ENCODE assay signal across 11 cellular contexts in genomic region chr5:142320427-142320732, GRCh38. TPM values are rescaled to one million over a fixed set of nuclear protein-coding genes. Genes with fewer than 3 reads are reported as not detected.
DNase-seq lines count a peak whose midpoint lies in the region; ATAC-seq and TF ChIP-seq lines count a peak whose summit lies in the region.
"Had no signal": no experiment of that assay in that cellular context is flagged by ENCODE, and none has a peak within 500 bp of the region (broad histone marks: within the 10 kb centered on the region; RNA-seq: fewer than 3 reads in every experiment).

No MANE protein-coding gene starts in this region.

- H3K4me1 Mint-ChIP-seq in neural crest cell = peaks cover 88% of the 10 kb centered on the region
- peaks cover 39% of the 10 kb centered on the region for H3K4me1 Mint-ChIP-seq in activated naive CD8-positive, alpha-beta T cell treated with anti-CD3 and anti-CD28 coated beads, Interleukin-2, amount 50 U/mL, for 24 hours

- in situ Hi-C loops in Panc1 (cut with HindIII; ENCODE audit: low pct_unique_long_range_greater_than_20kb, low sequenced_read_pairs) = no loop called here

- TF ChIP-seq CTCF in BE2C (IDR thresholded peaks at IDR 0.05; ENCODE audit: low read depth, low read length) = no peak
- no peak for TF ChIP-seq CTCF in Panc1 (IDR thresholded peaks at IDR 0.05)
- TF ChIP-seq CTCF in neural crest cell (conservative IDR thresholded peaks at IDR 0.05) = no peak

- H3K27me3 Mint-ChIP-seq in neural crest cell (ENCODE audit: low read depth) = peaks cover 2% of the 10 kb centered on the region
- H3K27me3 Mint-ChIP-seq in activated naive CD8-positive, alpha-beta T cell treated with anti-CD3 and anti-CD28 coated beads, Interleukin-2, amount 50 U/mL, for 24 hours = peaks cover 50% of the 10 kb centered on the region

- intact Hi-C loops in Panc1 (cut with micrococcal nuclease; ENCODE audit: unreplicated experiment) = loop anchor here (5.0 kb wide), 1 partner anchor 153 kb away; no protein-coding TSS in a partner anchor

- no peak for DNase-seq in BE2C
- DNase-seq in Panc1 (ENCODE audit: low read depth, low spot score) = no peak
- peak; percentile 15 for DNase-seq in fibroblast of peridontal ligament (ENCODE audit: extremely low read depth)
- no peak for DNase-seq in neural crest cell (ENCODE audit: low read depth, low spot score)
- no peak for DNase-seq in NCI-H187 treated with DMSO at 0.1 percent for 48 hours (lab: John Stamatoyannopoulos, UW)
- DNase-seq in stimulated activated CD4-positive, alpha-beta T cell treated with anti-CD3 and anti-CD28 coated beads, Interleukin-15, amount 100 ng/mL, for 24 hours = no peak
- no peak for DNase-seq in NCI-H510A treated with DMSO at 0.1 percent for 48 hours (lab: John Stamatoyannopoulos, UW)
- no peak for DNase-seq in activated naive CD8-positive, alpha-beta T cell treated with anti-CD3 and anti-CD28 coated beads, Interleukin-2, amount 50 U/mL, for 24 hours
- DNase-seq: activated naive CD4-positive, alpha-beta T cell; foreskin melanocyte; stimulated activated CD8-positive, alpha-beta memory T cell treated with anti-CD3 and anti-CD28 coated beads, Interleukin-4, amount 100 ng/mL, for 48 hours had no signal

- CTCF ChIA-PET in Panc1 (lab: Charles Lee) = no interaction called here

- H3K36me3 ChIP-seq in BE2C (peaks cover 25% of the 10 kb centered on the region), Panc1 (ENCODE audit: control insufficient read depth, insufficient read depth, low read length) (peaks cover 15% of the 10 kb centered on the region)

- no peak for ATAC-seq in Panc1
- ATAC-seq in activated naive CD8-positive, alpha-beta T cell treated with anti-CD3 and anti-CD28 coated beads, Interleukin-2, amount 50 U/mL, for 24 hours = no peak

- H3K4me3 Mint-ChIP-seq in neural crest cell = peak overlapping the region; percentile 83
- no peak overlapping the region for H3K4me3 Mint-ChIP-seq in activated naive CD8-positive, alpha-beta T cell treated with anti-CD3 and anti-CD28 coated beads, Interleukin-2, amount 50 U/mL, for 24 hours

- peak overlapping the region; percentile 54 for H3K27ac Mint-ChIP-seq in neural crest cell (ENCODE audit: unreplicated experiment)
- no peak overlapping the region for H3K27ac Mint-ChIP-seq in activated naive CD8-positive, alpha-beta T cell treated with anti-CD3 and anti-CD28 coated beads, Interleukin-2, amount 50 U/mL, for 24 hours

- H3K27me3 ChIP-seq in BE2C = no peaks in the 10 kb centered on the region
- H3K27me3 ChIP-seq in Panc1 (ENCODE audit: control insufficient read depth, insufficient read depth, low read length) = no peaks in the 10 kb centered on the region

- peaks cover 24% of the 10 kb centered on the region for H3K4me1 ChIP-seq in BE2C
- peaks cover 67% of the 10 kb centered on the region for H3K4me1 ChIP-seq in Panc1 (ENCODE audit: control insufficient read depth, insufficient read depth, low read length)

- peak overlapping the region; percentile 95 for H3K27ac ChIP-seq in Panc1 (ENCODE audit: low read length)

- H3K9me3 Mint-ChIP-seq in neural crest cell = no peaks in the 10 kb centered on the region
- no peaks in the 10 kb centered on the region for H3K9me3 Mint-ChIP-seq in activated naive CD8-positive, alpha-beta T cell treated with anti-CD3 and anti-CD28 coated beads, Interleukin-2, amount 50 U/mL, for 24 hours

- POLR2A ChIA-PET in Panc1 (lab: Charles Lee) = interaction anchor here (0.5 to 0.6 kb wide), 3 partner anchors 59 to 225 kb away, joined by 3 to 12 read pairs (median 3); no protein-coding TSS in a partner anchor

- H3K4me3 ChIP-seq in BE2C (ENCODE audit: low read depth, low read length) = peak overlapping the region; percentile 100
- peak overlapping the region; percentile 83 to 96 for H3K4me3 ChIP-seq in Panc1 (ENCODE audit: low read depth in 2 of 2, low read length in 2 of 2)

- BruUV-seq in Panc1 (replicated peaks; lab: Mats Ljungman, UMichigan) = no TSS peak

- peaks cover 2% of the 10 kb centered on the region for H3K36me3 Mint-ChIP-seq in neural crest cell (ENCODE audit: low read depth)
- no peaks in the 10 kb centered on the region for H3K36me3 Mint-ChIP-seq in activated naive CD8-positive, alpha-beta T cell treated with anti-CD3 and anti-CD28 coated beads, Interleukin-2, amount 50 U/mL, for 24 hours (ENCODE audit: low read depth)

- H3K9me3 ChIP-seq in BE2C (no peaks in the 10 kb centered on the region), Panc1 (ENCODE audit: control insufficient read depth, insufficient read depth, low read depth, low read length) (no peaks in the 10 kb centered on the region)

RNA-seq across cellular contexts. Expression of gene SPRY4, which starts 4.4 kb away (rescaled TPM):
- polyA plus RNA-seq in BE2C (2012; ENCODE audit: insufficient read depth, insufficient read length, low read depth) = 166 TPM
- total RNA-seq in Panc1 (2021; ENCODE audit: unreplicated experiment) (35.6 TPM), neural crest cell (42.1 and 44.2 TPM in 2 replicates)
- 50.9 TPM for polyA plus RNA-seq in Panc1 (2012; ENCODE audit: insufficient read length)
